ENCODE assay signal across 21 cellular contexts in the genomic region with DNA sequence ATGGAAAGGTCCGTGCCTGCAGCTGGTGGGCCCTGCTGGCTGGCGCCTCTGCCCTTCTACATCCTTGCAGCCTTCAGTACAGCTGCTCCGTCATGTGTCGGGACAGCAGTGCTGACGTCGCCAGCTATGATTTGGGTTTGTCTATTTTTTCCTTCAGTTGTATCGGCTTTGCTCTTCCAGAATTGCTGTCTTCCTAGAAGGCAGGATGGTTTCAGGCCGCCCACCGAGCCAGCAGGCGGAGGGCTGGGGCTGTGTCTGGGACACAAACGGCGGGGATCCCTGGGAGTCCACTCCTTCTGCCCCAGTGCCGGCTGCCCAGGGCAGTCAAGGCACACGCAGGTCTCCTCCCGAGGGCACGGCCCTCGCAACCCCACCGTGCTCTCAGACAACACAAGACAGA. TPM values are rescaled to one million over a fixed set of nuclear protein-coding genes. Genes with fewer than 3 reads are reported as not detected.
"Had no signal": no experiment of that assay in that cellular context is flagged by ENCODE, and none has a peak within 500 bp of the region (broad histone marks: within the 10 kb centered on the region; RNA-seq: fewer than 3 reads in every experiment).

No MANE protein-coding gene starts in this region.

- ATAC-seq: activated T-cell treated with anti-CD3 and anti-CD28 coated beads, Interleukin-2, amount 50 U/mL, for 72 hours; naive thymus-derived CD8-positive, alpha-beta T cell; T-cell; WTC11 had no signal

- H3K36me3 ChIP-seq: uterus had no signal

- H3K27ac ChIP-seq: colonic mucosa, SK-N-MC, tibial nerve, uterus had no signal

- H3K4me3 Mint-ChIP-seq: activated naive CD8-positive, alpha-beta T cell treated with anti-CD3 and anti-CD28 coated beads, Interleukin-2, amount 10 ng/mL, durations not matched to agents 7 days and 5 days; activated T-cell treated with anti-CD3 and anti-CD28 coated beads, Interleukin-2, amount 50 U/mL, for 72 hours; brain; naive thymus-derived CD8-positive, alpha-beta T cell; stimulated activated naive CD8-positive, alpha-beta T cell treated with anti-CD3 and anti-CD28 coated beads, Interleukin-15, Interleukin-2, amounts not matched to agents 100 ng/mL and 50 ng/mL, for 24 hours; T-cell; WTC11 had no signal

- DNase-seq: activated CD4-positive, alpha-beta T cell treated with anti-CD3 and anti-CD28 coated beads for 4 hours; activated gamma-delta T cell treated with Interleukin-2 at 50 U/mL for 16 hours; activated naive CD8-positive, alpha-beta T cell treated with anti-CD3 and anti-CD28 coated beads, Interleukin-2, amount 10 ng/mL, durations not matched to agents 7 days and 5 days; activated T-cell treated with anti-CD3 and anti-CD28 coated beads, Interleukin-2, amount 50 U/mL, for 72 hours; amygdala; caudate nucleus; colonic mucosa; erythroblast; foreskin melanocyte; mesendoderm; nucleus accumbens; stimulated activated CD4-positive, alpha-beta T cell treated with anti-CD3 and anti-CD28 coated beads, Interleukin-12 subunit alpha, Interleukin-12 subunit beta, amount 100 ng/mL, for 4 hours; stimulated activated CD4-positive, alpha-beta T cell treated with anti-CD3 and anti-CD28 coated beads, Interleukin-1b, Interleukin-23, amount 100 ng/mL, for 48 hours; T-cell; uterus had no signal

- H3K27me3 ChIP-seq: colonic mucosa, tibial nerve, uterus had no signal

- H3K27ac Mint-ChIP-seq: activated naive CD8-positive, alpha-beta T cell treated with anti-CD3 and anti-CD28 coated beads, Interleukin-2, amount 10 ng/mL, durations not matched to agents 7 days and 5 days; activated T-cell treated with anti-CD3 and anti-CD28 coated beads, Interleukin-2, amount 50 U/mL, for 72 hours; brain; stimulated activated naive CD8-positive, alpha-beta T cell treated with anti-CD3 and anti-CD28 coated beads, Interleukin-15, Interleukin-2, amounts not matched to agents 100 ng/mL and 50 ng/mL, for 24 hours; T-cell; WTC11 had no signal

- H3K4me1 ChIP-seq: colonic mucosa, tibial nerve, uterus had no signal

- H3K27me3 Mint-ChIP-seq: activated naive CD8-positive, alpha-beta T cell treated with anti-CD3 and anti-CD28 coated beads, Interleukin-2, amount 10 ng/mL, durations not matched to agents 7 days and 5 days; naive thymus-derived CD8-positive, alpha-beta T cell; stimulated activated naive CD8-positive, alpha-beta T cell treated with anti-CD3 and anti-CD28 coated beads, Interleukin-15, Interleukin-2, amounts not matched to agents 100 ng/mL and 50 ng/mL, for 24 hours; T-cell had no signal

- H3K4me1 Mint-ChIP-seq: brain, WTC11 had no signal

- H3K9me3 Mint-ChIP-seq: stimulated activated naive CD8-positive, alpha-beta T cell treated with anti-CD3 and anti-CD28 coated beads, Interleukin-15, Interleukin-2, amounts not matched to agents 100 ng/mL and 50 ng/mL, for 24 hours; T-cell; WTC11 had no signal

- H3K4me3 ChIP-seq: colonic mucosa, SK-N-MC, tibial nerve, uterus had no signal

- H3K9me3 ChIP-seq: colonic mucosa, tibial nerve, uterus had no signal

RNA-seq across cellular contexts. Expression of a gene that starts 32.2 kb away (rescaled TPM):
- polyA plus RNA-seq: naive thymus-derived CD8-positive, alpha-beta T cell had no signal
